In the genomic region with DNA sequence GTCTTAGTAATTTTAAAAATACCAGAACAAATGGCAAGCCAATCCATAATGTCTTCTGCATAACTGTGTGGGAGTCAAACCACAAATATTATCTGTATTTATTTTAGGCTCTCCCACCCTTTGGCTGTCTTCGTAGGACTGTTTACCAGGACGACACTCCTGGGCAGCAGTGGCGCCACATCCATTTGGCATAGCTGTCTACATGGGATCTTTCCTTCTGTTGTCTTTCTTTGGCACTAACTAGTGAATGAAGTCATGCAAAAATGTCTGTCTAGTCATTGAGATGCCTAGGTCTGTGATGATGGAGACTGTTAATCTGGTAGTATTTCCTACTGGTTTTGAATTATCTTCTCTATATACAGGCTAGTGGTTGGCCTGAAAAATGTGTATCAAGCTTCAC, we compare ENCODE assay signal across 17 cellular contexts. TPM values are rescaled to one million over a fixed set of nuclear protein-coding genes. Genes with fewer than 3 reads are reported as not detected.
DNase-seq lines count a peak whose midpoint lies in the region; ATAC-seq, FAIRE-seq and TF ChIP-seq lines count a peak whose summit lies in the region.
"Had no signal": no experiment of that assay in that cellular context is flagged by ENCODE, and none has a peak within 500 bp of the region (broad histone marks: within the 10 kb centered on the region; RNA-seq: fewer than 3 reads in every experiment).

No MANE protein-coding gene starts in this region.

- H3K4me1 ChIP-seq in adipocyte (ENCODE audit: control insufficient read depth, insufficient read depth, low read length) (peaks cover 8% of the 10 kb centered on the region), osteoblast (ENCODE audit: insufficient read depth, low read length) (no peaks in the 10 kb centered on the region), neural progenitor cell (no peaks in the 10 kb centered on the region)

- H3K9me3 ChIP-seq in adipocyte (ENCODE audit: control insufficient read depth, low read length) (no peaks in the 10 kb centered on the region), osteoblast (ENCODE audit: low read depth, low read length) (no peaks in the 10 kb centered on the region), neural progenitor cell (ENCODE audit: low read depth) (no peaks in the 10 kb centered on the region)

- H3K27ac Mint-ChIP-seq in neural progenitor cell: no peak overlapping the region

- H3K4me3 ChIP-seq in adipocyte (ENCODE audit: low read length): no peak overlapping the region
- H3K4me3 ChIP-seq in osteoblast (ENCODE audit: insufficient read depth, low read length): no peak overlapping the region
- no peak overlapping the region for H3K4me3 ChIP-seq in neural progenitor cell
- H3K4me3 ChIP-seq: SK-N-MC had no signal

- ATAC-seq in GM18867 (IDR thresholded peaks at IDR 0.05; ENCODE audit: unreplicated experiment) (no peak), HG03097 (IDR thresholded peaks at IDR 0.05; ENCODE audit: low FRiP score, unreplicated experiment) (no peak)
- ATAC-seq: Right ventricle myocardium inferior had no signal

- H3K36me3 ChIP-seq in adipocyte (ENCODE audit: control insufficient read depth, insufficient read depth, low read length, severe bottlenecking) (no peaks in the 10 kb centered on the region), osteoblast (ENCODE audit: insufficient read depth, low read length) (no peaks in the 10 kb centered on the region), neural progenitor cell (no peaks in the 10 kb centered on the region)

- no peaks in the 10 kb centered on the region for H3K36me3 Mint-ChIP-seq in neural progenitor cell

- TF ChIP-seq CTCF in osteoblast (IDR thresholded peaks at IDR 0.05; ENCODE audit: extremely low read depth, low read depth, low read length): no peak
- TF ChIP-seq CTCF in neural progenitor cell (IDR thresholded peaks at IDR 0.05): no peak

- peak; percentile 16 for FAIRE-seq in HTR-8/SVneo (lab: Jason Lieb, UNC)
- FAIRE-seq: RCC 7860 had no signal

- no peaks in the 10 kb centered on the region for H3K27me3 Mint-ChIP-seq in neural progenitor cell (ENCODE audit: insufficient read depth, low read depth)

- H3K9ac ChIP-seq in adipocyte (ENCODE audit: low read length) (no peak overlapping the region), neural progenitor cell (no peak overlapping the region)

- no peaks in the 10 kb centered on the region for H4K20me1 ChIP-seq in osteoblast (ENCODE audit: insufficient read depth, low read length)
- H4K20me1 ChIP-seq in neural progenitor cell (ENCODE audit: low read depth): no peaks in the 10 kb centered on the region

- H3K79me2 ChIP-seq in osteoblast (ENCODE audit: insufficient read depth, low read length) (no peaks in the 10 kb centered on the region), neural progenitor cell (ENCODE audit: low read depth) (no peaks in the 10 kb centered on the region)

- H2AFZ ChIP-seq in osteoblast (ENCODE audit: low read length) (no peak overlapping the region), neural progenitor cell (replicated peaks) (no peak overlapping the region)

- no peaks in the 10 kb centered on the region for H3K9me3 Mint-ChIP-seq in neural progenitor cell

- H3K27ac ChIP-seq in osteoblast (ENCODE audit: low read depth, low read length): no peak overlapping the region
- no peak overlapping the region for H3K27ac ChIP-seq in neural progenitor cell
- H3K27ac ChIP-seq: SK-N-MC had no signal

- H3K4me2 ChIP-seq in osteoblast (ENCODE audit: insufficient read depth, low read length): no peak overlapping the region
- H3K4me2 ChIP-seq in neural progenitor cell: no peak overlapping the region

- no peaks in the 10 kb centered on the region for H3K4me1 Mint-ChIP-seq in neural progenitor cell

- no peak overlapping the region for H3K4me3 Mint-ChIP-seq in neural progenitor cell

- no peaks in the 10 kb centered on the region for H3K27me3 ChIP-seq in adipocyte (replicated peaks; ENCODE audit: control insufficient read depth, insufficient read depth, low read length)
- H3K27me3 ChIP-seq in osteoblast (ENCODE audit: insufficient read depth, low read length): peaks cover 3% of the 10 kb centered on the region
- H3K27me3 ChIP-seq in neural progenitor cell: no peaks in the 10 kb centered on the region

- no peaks in the 10 kb centered on the region for H3F3A ChIP-seq in neural progenitor cell (ENCODE audit: low read depth)

- no peak for DNase-seq in HTR-8/SVneo (ENCODE audit: insufficient read length, low spot score)
- DNase-seq in adipocyte (ENCODE audit: low read depth): peak; percentile 30
- DNase-seq in myocyte (ENCODE audit: low read depth): peak; percentile 63
- DNase-seq in osteoblast (ENCODE audit: insufficient read length, low spot score, missing footprints): no peak
- DNase-seq in neural progenitor cell (ENCODE audit: low spot score): no peak
- DNase-seq: ACHN, DMS 273 treated with DMSO at 0.1 percent for 48 hours, DND-41, GOT3, KG1, NCI-H1436, NCI-H2029 had no signal

RNA-seq across cellular contexts. Expression of gene CHMP2B, which starts 54.0 kb away (rescaled TPM):
- total RNA-seq in myocyte (33.6 and 37.8 TPM in 2 replicates), osteoblast (55.4 and 63.1 TPM in 2 replicates), neural progenitor cell (ENCODE audit: low replicate concordance) (34.5 and 62.4 TPM in 2 replicates)
- 25.7 TPM for polyA plus RNA-seq in myocyte (2012)

Comparison
In these comparisons a context has a peak if more than half of its experiments do, and no peak if none do; other contexts are left out.
1. DNase-seq: peak in adipocyte (single experiment) and myocyte (single experiment); none in HTR-8/SVneo (single experiment), osteoblast (single experiment) and neural progenitor cell (single experiment).